ENCODE assay signal across 9 cellular contexts in the genomic region with DNA sequence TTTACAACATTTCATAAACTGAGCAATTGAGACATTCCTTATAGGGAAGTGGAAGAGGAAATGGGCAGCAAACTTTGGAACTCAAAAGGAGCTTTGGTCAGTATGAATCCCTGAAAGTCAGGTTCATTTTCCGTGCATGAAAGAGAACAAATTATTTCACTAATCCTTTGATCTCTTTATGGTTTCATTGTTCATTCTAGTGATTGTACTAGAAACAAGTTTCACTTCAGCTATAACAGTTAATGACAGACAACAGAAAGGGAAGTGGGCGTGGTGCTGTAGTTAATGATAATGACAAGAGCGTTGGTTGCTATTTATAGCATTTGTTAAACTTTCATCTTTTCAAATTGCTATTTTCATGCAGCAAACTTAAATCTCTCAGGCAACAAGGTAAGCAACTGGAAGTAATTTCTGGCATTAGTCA.
DNase-seq lines count a peak whose midpoint lies in the region; ATAC-seq, FAIRE-seq and TF ChIP-seq lines count a peak whose summit lies in the region.
"Had no signal": no experiment of that assay in that cellular context is flagged by ENCODE, and none has a peak within 500 bp of the region (broad histone marks: within the 10 kb centered on the region; RNA-seq: fewer than 3 reads in every experiment).

No MANE protein-coding gene starts in this region.

- H3K27me3 Mint-ChIP-seq in CD8-positive, alpha-beta T cell (ENCODE audit: low read depth): peaks cover 2% of the 10 kb centered on the region

- no peaks in the 10 kb centered on the region for H3K36me3 ChIP-seq in mucosa of descending colon (ENCODE audit: low read depth)
- no peaks in the 10 kb centered on the region for H3K36me3 ChIP-seq in CD8-positive, alpha-beta T cell (ENCODE audit: insufficient read depth, low read length)
- H3K36me3 ChIP-seq: upper lobe of left lung had no signal

- no peaks in the 10 kb centered on the region for H3K27me3 ChIP-seq in right cardiac atrium (ENCODE audit: control insufficient read depth, insufficient read depth)
- H3K27me3 ChIP-seq in CD8-positive, alpha-beta T cell (ENCODE audit: insufficient read depth, low read length): no peaks in the 10 kb centered on the region
- H3K27me3 ChIP-seq: upper lobe of left lung had no signal

- H3K27ac Mint-ChIP-seq in CD8-positive, alpha-beta T cell: no peak overlapping the region

- H3K4me3 ChIP-seq in mucosa of descending colon: no peak overlapping the region
- H3K4me3 ChIP-seq in right cardiac atrium (ENCODE audit: low read length): no peak overlapping the region
- no peak overlapping the region for H3K4me3 ChIP-seq in CD8-positive, alpha-beta T cell (ENCODE audit: low read depth, low read length)
- H3K4me3 ChIP-seq: upper lobe of left lung had no signal

- no peak overlapping the region for H3K27ac ChIP-seq in right cardiac atrium (ENCODE audit: low read length)
- no peak overlapping the region for H3K27ac ChIP-seq in CD8-positive, alpha-beta T cell (ENCODE audit: low read depth, low read length)
- H3K27ac ChIP-seq: upper lobe of left lung had no signal

- peaks cover 35% of the 10 kb centered on the region for H3K4me1 ChIP-seq in mucosa of descending colon (ENCODE audit: low read depth)
- peaks cover 3% of the 10 kb centered on the region for H3K4me1 ChIP-seq in right cardiac atrium (ENCODE audit: control insufficient read depth, insufficient read depth, low read length)
- H3K4me1 ChIP-seq in CD8-positive, alpha-beta T cell (ENCODE audit: insufficient read depth, low read length): no peaks in the 10 kb centered on the region

- peak; percentile 82 for ATAC-seq in HG02840 (IDR thresholded peaks at IDR 0.05; ENCODE audit: low FRiP score, unreplicated experiment)
- ATAC-seq in mucosa of descending colon: peak; percentile 55
- no peak for ATAC-seq in right cardiac atrium
- ATAC-seq in CD8-positive, alpha-beta T cell: no peak

- no peak for TF ChIP-seq CTCF in mucosa of descending colon (IDR thresholded peaks at IDR 0.05)
- no peak for TF ChIP-seq CTCF in CD8-positive, alpha-beta T cell (IDR thresholded peaks at IDR 0.05)

- H3K4me3 Mint-ChIP-seq in CD8-positive, alpha-beta T cell: no peak overlapping the region

- H3K9me3 ChIP-seq in mucosa of descending colon (no peaks in the 10 kb centered on the region), right cardiac atrium (ENCODE audit: control insufficient read depth, low read length) (no peaks in the 10 kb centered on the region)
- H3K9me3 ChIP-seq in CD8-positive, alpha-beta T cell (ENCODE audit: low read length): no peaks in the 10 kb centered on the region
- H3K9me3 ChIP-seq: upper lobe of left lung had no signal

- no peaks in the 10 kb centered on the region for H3K9me3 Mint-ChIP-seq in CD8-positive, alpha-beta T cell

- DNase-seq in GM19239 (ENCODE audit: insufficient read length, low spot score): peak; percentile 3
- peak; percentile 78 to 88 for DNase-seq in NOMO-1 (lab: John Stamatoyannopoulos, UW; ENCODE audit: unreplicated experiment in 2 of 2)
- DNase-seq in mucosa of descending colon: peak in 1 of 3 donors; percentile 53
- no peak for DNase-seq in right cardiac atrium
- no peak for DNase-seq in CD8-positive, alpha-beta T cell
- DNase-seq in GF-D8 (lab: John Stamatoyannopoulos, UW): no peak
- DNase-seq in NCI-H82 treated with DMSO at 0.1 percent for 48 hours (lab: John Stamatoyannopoulos, UW; ENCODE audit: unreplicated experiment): no peak
- DNase-seq: upper lobe of left lung had no signal

- peaks cover 5% of the 10 kb centered on the region for H3K4me1 Mint-ChIP-seq in CD8-positive, alpha-beta T cell (ENCODE audit: low read depth)

- intact Hi-C loops in mucosa of descending colon (cut with DNase I, micrococcal nuclease): no loop called here
- intact Hi-C loops in right cardiac atrium (cut with DNase I): no loop called here
- intact Hi-C loops in CD8-positive, alpha-beta T cell (cut with DNase I, micrococcal nuclease): no loop called here

- POLR2A ChIA-PET in CD8-positive, alpha-beta T cell (lab: Charles Lee): no interaction called here

- CTCF ChIA-PET in CD8-positive, alpha-beta T cell (lab: Charles Lee): interaction anchor here (1.7 kb wide), 1 partner anchor 167 kb away, joined by 4 read pairs; no protein-coding TSS in a partner anchor

- WGBS in right cardiac atrium: 27% methylated on average over 3 of the region's 3 CpGs

- H3K36me3 Mint-ChIP-seq in CD8-positive, alpha-beta T cell: no peaks in the 10 kb centered on the region

- peak; percentile 74 for FAIRE-seq in GM19239 (lab: Jason Lieb, UNC)

Comparison
In these comparisons a context has a peak if more than half of its experiments do, and no peak if none do; other contexts are left out.
1. DNase-seq: peak in GM19239 (single experiment) and NOMO-1 (2 of 2); none in right cardiac atrium (0 of 3), CD8-positive, alpha-beta T cell (0 of 7), GF-D8 (single experiment) and NCI-H82 treated with DMSO at 0.1 percent for 48 hours (single experiment).
2. ATAC-seq: peak in HG02840 (single experiment) and mucosa of descending colon (single experiment); none in right cardiac atrium (0 of 2) and CD8-positive, alpha-beta T cell (single experiment).